ENCODE assay signal across 1 cellular context in genomic region chr3:106231086-106231485, GRCh38.
TF ChIP-seq lines count a peak whose summit lies in the region.

No MANE protein-coding gene starts in this region.

TF ChIP-seq in GM23338, 12 proteins besides CTCF, POLR2A, EP300 and RAD21 (continued from another document):
- TF ChIP-seq ZNF462 (CRISPR knock-in tag; IDR thresholded peaks at IDR 0.05): no peak
- no peak for TF ChIP-seq STAT1 (IDR thresholded peaks at IDR 0.05; ENCODE audit: unreplicated experiment)
